15 cellular contexts compared by ENCODE assay signal in genomic region chr1:25193151-25193742, GRCh38. TPM values are rescaled to one million over a fixed set of nuclear protein-coding genes. Genes with fewer than 3 reads are reported as not detected.
DNase-seq lines count a peak whose midpoint lies in the region; ATAC-seq and TF ChIP-seq lines count a peak whose summit lies in the region.
"Had no signal": no experiment of that assay in that cellular context is flagged by ENCODE, and none has a peak within 500 bp of the region (broad histone marks: within the 10 kb centered on the region; RNA-seq: fewer than 3 reads in every experiment).

No MANE protein-coding gene starts in this region.

- H3K9ac ChIP-seq in NT2/D1 (ENCODE audit: insufficient read length, low read depth) (peak overlapping the region; percentile 46), endodermal cell (ENCODE audit: extremely low read depth, low read length, poor library complexity, severe bottlenecking) (peak overlapping the region; percentile 2)

- H3K27ac Mint-ChIP-seq in endodermal cell (no peak overlapping the region), nephron (peak overlapping the region in 2 of 3 experiments; percentile 22 to 66)
- H3K27ac Mint-ChIP-seq in stimulated activated memory B cell treated with anti-CD40 and anti-IgM and Interleukin-4, amounts not matched to agents 10 μg/mL and 1 μg/mL and 100 μg/mL, for 72 hours = no peak overlapping the region
- no peak overlapping the region for H3K27ac Mint-ChIP-seq in CD4-positive, alpha-beta T cell

- H3K4me1 Mint-ChIP-seq in endodermal cell (peaks cover 34% of the 10 kb centered on the region), nephron (peaks cover 14% of the 10 kb centered on the region)
- peaks cover 7% of the 10 kb centered on the region for H3K4me1 Mint-ChIP-seq in stimulated activated memory B cell treated with anti-CD40 and anti-IgM and Interleukin-4, amounts not matched to agents 10 μg/mL and 1 μg/mL and 100 μg/mL, for 72 hours
- H3K4me1 Mint-ChIP-seq in CD4-positive, alpha-beta T cell (ENCODE audit: low read depth) = peaks cover 11% of the 10 kb centered on the region

- TF ChIP-seq CTCF in endodermal cell (conservative IDR thresholded peaks at IDR 0.05) (no peak), nephron (IDR thresholded peaks at IDR 0.05; ENCODE audit: unreplicated experiment in 3 of 3) (no peak)
- no peak for TF ChIP-seq CTCF in CD4-positive, alpha-beta T cell (IDR thresholded peaks at IDR 0.05)

- H3K9me3 Mint-ChIP-seq in endodermal cell = no peaks in the 10 kb centered on the region
- no peaks in the 10 kb centered on the region for H3K9me3 Mint-ChIP-seq in nephron
- H3K9me3 Mint-ChIP-seq in stimulated activated memory B cell treated with anti-CD40 and anti-IgM and Interleukin-4, amounts not matched to agents 10 μg/mL and 1 μg/mL and 100 μg/mL, for 72 hours = no peaks in the 10 kb centered on the region
- no peaks in the 10 kb centered on the region for H3K9me3 Mint-ChIP-seq in CD4-positive, alpha-beta T cell

- no peaks in the 10 kb centered on the region for H3K36me3 ChIP-seq in NT2/D1 (ENCODE audit: insufficient read depth, insufficient read length, low read length)
- no peaks in the 10 kb centered on the region for H3K36me3 ChIP-seq in endodermal cell (ENCODE audit: control insufficient read depth, insufficient read depth, low read length)
- H3K36me3 ChIP-seq: SJCRH30 had no signal

- H3K4me3 ChIP-seq in NT2/D1 (ENCODE audit: insufficient read length, low read depth) (no peak overlapping the region), endodermal cell (ENCODE audit: low read length) (no peak overlapping the region)
- H3K4me3 ChIP-seq: SJCRH30 had no signal

- POLR2A ChIA-PET in CD4-positive, alpha-beta T cell (lab: Charles Lee) = no interaction called here

- CTCF ChIA-PET in CD4-positive, alpha-beta T cell (lab: Charles Lee) = no interaction called here

- H3K4me3 Mint-ChIP-seq in endodermal cell (no peak overlapping the region), nephron (no peak overlapping the region)
- H3K4me3 Mint-ChIP-seq in stimulated activated memory B cell treated with anti-CD40 and anti-IgM and Interleukin-4, amounts not matched to agents 10 μg/mL and 1 μg/mL and 100 μg/mL, for 72 hours = no peak overlapping the region
- H3K4me3 Mint-ChIP-seq in CD4-positive, alpha-beta T cell = no peak overlapping the region

- H3K36me3 Mint-ChIP-seq in endodermal cell (ENCODE audit: low read depth) (no peaks in the 10 kb centered on the region), nephron (ENCODE audit: low read depth) (no peaks in the 10 kb centered on the region)
- H3K36me3 Mint-ChIP-seq in stimulated activated memory B cell treated with anti-CD40 and anti-IgM and Interleukin-4, amounts not matched to agents 10 μg/mL and 1 μg/mL and 100 μg/mL, for 72 hours = no peaks in the 10 kb centered on the region
- H3K36me3 Mint-ChIP-seq in CD4-positive, alpha-beta T cell (ENCODE audit: low read depth) = no peaks in the 10 kb centered on the region

- ATAC-seq in HG03565 (IDR thresholded peaks at IDR 0.05; ENCODE audit: unreplicated experiment) = no peak
- no peak for ATAC-seq in stimulated activated memory B cell treated with anti-CD40 and anti-IgM and Interleukin-4, amounts not matched to agents 10 μg/mL and 1 μg/mL and 100 μg/mL, for 72 hours
- ATAC-seq in CD4-positive, alpha-beta T cell (ENCODE audit: poor library complexity) = no peak
- ATAC-seq: PC-3 had no signal

- 85% methylated on average over 4 to 12 of the region's 12 CpGs for WGBS in endodermal cell (ENCODE audit: insufficient coverage in 1 of 2, insufficient read length in 1 of 2), 2 experiments

- H3K27ac ChIP-seq in endodermal cell (ENCODE audit: low read depth, low read length) = no peak overlapping the region
- no peak overlapping the region for H3K27ac ChIP-seq in CD4-positive, alpha-beta T cell (ENCODE audit: low read depth, low read length)
- H3K27ac ChIP-seq: SJCRH30 had no signal

- intact Hi-C loops in CD4-positive, alpha-beta T cell (cut with DNase I, micrococcal nuclease) = no loop called here

- H3K4me1 ChIP-seq in NT2/D1 (ENCODE audit: insufficient read depth, insufficient read length) (peaks cover 33% of the 10 kb centered on the region), endodermal cell (ENCODE audit: control insufficient read depth, insufficient read depth, low read length) (peaks cover 12% of the 10 kb centered on the region)

- H3K9me3 ChIP-seq in NT2/D1 (ENCODE audit: insufficient read depth, low read length) (no peaks in the 10 kb centered on the region), endodermal cell (ENCODE audit: control insufficient read depth, low read length) (no peaks in the 10 kb centered on the region)
- no peaks in the 10 kb centered on the region for H3K9me3 ChIP-seq in CD4-positive, alpha-beta T cell (ENCODE audit: control insufficient read depth, low read length)
- H3K9me3 ChIP-seq: SJCRH30 had no signal

- DNase-seq in NT2/D1 (ENCODE audit: low read depth, low spot score) (no peak), endodermal cell (no peak), T1000 (lab: John Stamatoyannopoulos, UW) (no peak)
- no peak for DNase-seq in CD4-positive, alpha-beta T cell
- DNase-seq: C1 segment of cervical spinal cord, DMS79, HCEC 1CT, NCI-H1105, NCI-H524, NCI-H82, PC-3, SJCRH30 had no signal

- H3K27me3 ChIP-seq in NT2/D1 (ENCODE audit: insufficient read depth, insufficient read length) (no peaks in the 10 kb centered on the region), endodermal cell (ENCODE audit: control insufficient read depth, insufficient read depth, low read length, poor library complexity, severe bottlenecking) (no peaks in the 10 kb centered on the region)
- no peaks in the 10 kb centered on the region for H3K27me3 ChIP-seq in CD4-positive, alpha-beta T cell (ENCODE audit: control insufficient read depth, insufficient read depth, low read length)
- H3K27me3 ChIP-seq: SJCRH30 had no signal

- H3K27me3 Mint-ChIP-seq in endodermal cell (ENCODE audit: insufficient read depth) = no peaks in the 10 kb centered on the region
- peaks cover 65% of the 10 kb centered on the region for H3K27me3 Mint-ChIP-seq in nephron (ENCODE audit: low read depth)
- peaks cover 28% of the 10 kb centered on the region for H3K27me3 Mint-ChIP-seq in stimulated activated memory B cell treated with anti-CD40 and anti-IgM and Interleukin-4, amounts not matched to agents 10 μg/mL and 1 μg/mL and 100 μg/mL, for 72 hours
- H3K27me3 Mint-ChIP-seq in CD4-positive, alpha-beta T cell = no peaks in the 10 kb centered on the region

RNA-seq across cellular contexts. Expression of gene SYF2, which starts 39.1 kb away (rescaled TPM):
- total RNA-seq in endodermal cell = 10 to 100 TPM; 36.4 to 38.0 TPM
- polyA plus RNA-seq in endodermal cell (2013, experiment 1 of 2) = 51.9 TPM
- polyA plus RNA-seq in endodermal cell (2013, experiment 2 of 2) = 53.0 TPM
- 10 to 100 TPM; 93.3 to 98.9 TPM for total RNA-seq in CD4-positive, alpha-beta T cell

RNA-seq across cellular contexts. Expression of gene RSRP1, which starts 54.0 kb away (rescaled TPM):
- total RNA-seq in endodermal cell = 10 to 100 TPM; 90.3 to 92.5 TPM
- 70.9 TPM for polyA plus RNA-seq in endodermal cell (2013, experiment 1 of 2)
- 67.3 TPM for polyA plus RNA-seq in endodermal cell (2013, experiment 2 of 2)
- 100 to 1,000 TPM; 395 to 428 TPM for total RNA-seq in CD4-positive, alpha-beta T cell

Comparison
In these comparisons a context has a peak if more than half of its experiments do, and no peak if none do; other contexts are left out.
1. H3K27ac Mint-ChIP-seq: peak in nephron (2 of 3); none in endodermal cell (single experiment), stimulated activated memory B cell treated with anti-CD40 and anti-IgM and Interleukin-4, amounts not matched to agents 10 μg/mL and 1 μg/mL and 100 μg/mL, for 72 hours (single experiment) and CD4-positive, alpha-beta T cell (single experiment).
2. RNA of gene RSRP1, which starts 54.0 kb away (total RNA-seq): 395 to 428 TPM in CD4-positive, alpha-beta T cell; 90.3 to 92.5 TPM in endodermal cell; every median in the first group is over 4 times any median in the second.